16 cellular contexts compared by ENCODE assay signal in the genomic region with DNA sequence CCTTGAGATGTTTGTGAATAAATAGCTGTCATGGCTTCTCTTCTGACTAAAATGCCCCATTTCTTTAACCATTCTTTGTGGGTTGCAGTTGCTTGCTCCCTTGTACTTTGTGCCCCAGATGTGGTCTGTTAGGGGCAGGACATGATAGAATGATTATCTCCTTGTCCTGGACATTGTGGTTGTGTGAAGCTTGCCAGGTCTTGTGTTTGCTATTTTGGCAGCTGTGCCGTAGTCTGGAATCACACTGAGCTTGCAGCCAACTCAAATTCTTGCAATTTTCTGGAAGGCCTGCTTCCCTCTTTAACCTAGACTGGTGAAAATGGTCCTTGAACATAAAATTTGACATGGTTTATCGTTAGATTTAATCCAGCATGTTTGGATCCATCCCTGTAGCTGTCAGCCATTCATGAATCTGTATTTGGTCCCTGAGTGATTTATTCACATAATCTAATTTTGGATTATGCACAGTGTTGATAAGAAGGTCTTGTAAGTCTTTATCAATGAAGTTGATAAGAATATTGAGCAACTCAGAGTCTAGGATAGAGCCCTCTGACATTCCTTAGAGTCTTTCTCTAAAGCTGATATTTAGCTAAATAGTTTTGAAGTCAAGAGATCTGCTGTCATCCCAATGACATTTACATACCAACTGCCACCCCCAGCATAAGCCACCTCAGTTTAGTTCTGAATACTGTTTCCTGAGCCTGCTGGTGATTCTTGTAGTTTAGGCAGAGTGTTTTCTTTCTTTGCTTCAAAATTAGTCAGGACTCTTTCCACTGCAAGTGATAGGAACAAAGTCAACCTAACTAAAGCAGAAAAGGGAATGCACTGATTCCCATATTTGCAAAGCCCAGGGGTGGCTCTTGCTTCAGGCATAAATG. TPM values are rescaled to one million over a fixed set of nuclear protein-coding genes. Genes with fewer than 3 reads are reported as not detected.
DNase-seq lines count a peak whose midpoint lies in the region; ATAC-seq and TF ChIP-seq lines count a peak whose summit lies in the region.
"Had no signal": no experiment of that assay in that cellular context is flagged by ENCODE, and none has a peak within 500 bp of the region (broad histone marks: within the 10 kb centered on the region; RNA-seq: fewer than 3 reads in every experiment).

No MANE protein-coding gene starts in this region.

- no peak for TF ChIP-seq POLR2A in heart left ventricle (IDR thresholded peaks at IDR 0.05)

- DNase-seq in activated CD4-positive, alpha-beta memory T cell treated with anti-CD3 and anti-CD28 coated beads for 36 hours = peak; percentile 31
- DNase-seq in activated CD4-positive, alpha-beta memory T cell treated with anti-CD3 and anti-CD28 coated beads, Interleukin-2, amount 10 ng/mL, durations not matched to agents 7 days and 5 days = no peak
- DNase-seq in amniotic epithelial cell (ENCODE audit: low read depth) (peak; percentile 19), heart left ventricle (no peak), WERI-Rb-1 (no peak), CD14-positive monocyte (ENCODE audit: low spot score) (no peak)
- no peak for DNase-seq in stimulated activated effector memory CD8-positive, alpha-beta T cell treated with anti-CD3 and anti-CD28 coated beads, Interleukin-12 subunit alpha, Interleukin-12 subunit beta, amount 100 ng/mL, for 72 hours (ENCODE audit: low spot score in 2 of 2)
- DNase-seq: CD8-positive, alpha-beta memory T cell; KG1; NCI-H446; thyroid gland had no signal

- peaks cover 18% of the 10 kb centered on the region for H3K4me1 Mint-ChIP-seq in activated CD4-positive, alpha-beta memory T cell treated with anti-CD3 and anti-CD28 coated beads for 36 hours (ENCODE audit: low read depth)
- peaks cover 22% of the 10 kb centered on the region for H3K4me1 Mint-ChIP-seq in activated CD4-positive, alpha-beta memory T cell treated with anti-CD3 and anti-CD28 coated beads, Interleukin-2, amount 10 ng/mL, durations not matched to agents 7 days and 5 days
- peaks cover 20% of the 10 kb centered on the region for H3K4me1 Mint-ChIP-seq in stimulated activated effector memory CD8-positive, alpha-beta T cell treated with anti-CD3 and anti-CD28 coated beads, Interleukin-12 subunit alpha, Interleukin-12 subunit beta, amount 100 ng/mL, for 72 hours
- no peaks in the 10 kb centered on the region for H3K4me1 Mint-ChIP-seq in CD14-positive monocyte

- 42 to 47% (median 45%) methylated on average over 2 of the region's 2 CpGs for WGBS in heart left ventricle, 4 donors

- H3K27me3 ChIP-seq in heart left ventricle (peaks cover 0 to 26% (median 8%) of the 10 kb centered on the region in 9 donors), WERI-Rb-1 (ENCODE audit: insufficient read depth, low read depth, severe bottlenecking) (no peaks in the 10 kb centered on the region)
- H3K27me3 ChIP-seq: thyroid gland had no signal

- H3K36me3 ChIP-seq in heart left ventricle = no peaks in the 10 kb centered on the region
- H3K36me3 ChIP-seq in WERI-Rb-1 = no peaks in the 10 kb centered on the region
- H3K36me3 ChIP-seq: thyroid gland had no signal

- H3K4me3 ChIP-seq in heart left ventricle (no peak overlapping the region), WERI-Rb-1 (ENCODE audit: low read depth, low read length) (no peak overlapping the region)
- H3K4me3 ChIP-seq: A549, GM12878, thyroid gland had no signal

- TF ChIP-seq CTCF in heart left ventricle (IDR thresholded peaks at IDR 0.05) (no peak), WERI-Rb-1 (IDR thresholded peaks at IDR 0.05; ENCODE audit: low read depth, low read length) (no peak), CD14-positive monocyte (IDR thresholded peaks at IDR 0.05) (no peak)

- intact Hi-C loops in activated CD4-positive, alpha-beta memory T cell treated with anti-CD3 and anti-CD28 coated beads for 36 hours (cut with micrococcal nuclease) = loop anchor here (2.0 kb wide), 1 partner anchor 103 kb away; no protein-coding TSS in a partner anchor
- intact Hi-C loops in heart left ventricle (cut with DNase I) = loop anchor here in 3 of 10 donors (5.0 kb wide), 3 partner anchors 50 to 175 kb away; no protein-coding TSS in a partner anchor
- intact Hi-C loops in CD14-positive monocyte (cut with micrococcal nuclease) = no loop called here

- H3K27ac ChIP-seq in heart left ventricle = peak overlapping the region in 1 of 12 donors; percentile 0
- no peak overlapping the region for H3K27ac ChIP-seq in WERI-Rb-1
- H3K27ac ChIP-seq: A549, parathyroid adenoma, thyroid gland had no signal

- POLR2A ChIA-PET in activated CD4-positive, alpha-beta memory T cell treated with anti-CD3 and anti-CD28 coated beads for 36 hours (lab: Charles Lee) = no interaction called here
- POLR2A ChIA-PET in activated CD4-positive, alpha-beta memory T cell treated with anti-CD3 and anti-CD28 coated beads, Interleukin-2, amount 10 ng/mL, durations not matched to agents 7 days and 5 days (lab: Charles Lee) = interaction anchor here (0.8 to 1.4 kb wide), 2 partner anchors 8 to 9 kb away, joined by 3 to 4 read pairs; no protein-coding TSS in a partner anchor

- peaks cover 0 to 23% (median 12%) of the 10 kb centered on the region in 12 donors for H3K4me1 ChIP-seq in heart left ventricle
- H3K4me1 ChIP-seq: parathyroid adenoma, thyroid gland had no signal

- H3K27me3 Mint-ChIP-seq in activated CD4-positive, alpha-beta memory T cell treated with anti-CD3 and anti-CD28 coated beads for 36 hours = no peaks in the 10 kb centered on the region
- H3K27me3 Mint-ChIP-seq in activated CD4-positive, alpha-beta memory T cell treated with anti-CD3 and anti-CD28 coated beads, Interleukin-2, amount 10 ng/mL, durations not matched to agents 7 days and 5 days = peaks cover 6% of the 10 kb centered on the region
- H3K27me3 Mint-ChIP-seq in CD14-positive monocyte (ENCODE audit: low read depth in 3 of 3) = peaks cover 8 to 15% (median 10%) of the 10 kb centered on the region in 3 donors

- no peaks in the 10 kb centered on the region for H3K9me3 Mint-ChIP-seq in activated CD4-positive, alpha-beta memory T cell treated with anti-CD3 and anti-CD28 coated beads for 36 hours
- H3K9me3 Mint-ChIP-seq in activated CD4-positive, alpha-beta memory T cell treated with anti-CD3 and anti-CD28 coated beads, Interleukin-2, amount 10 ng/mL, durations not matched to agents 7 days and 5 days = no peaks in the 10 kb centered on the region
- H3K9me3 Mint-ChIP-seq in stimulated activated effector memory CD8-positive, alpha-beta T cell treated with anti-CD3 and anti-CD28 coated beads, Interleukin-12 subunit alpha, Interleukin-12 subunit beta, amount 100 ng/mL, for 72 hours = no peaks in the 10 kb centered on the region
- H3K9me3 Mint-ChIP-seq in CD14-positive monocyte = peaks cover 0 to 2% (median 0%) of the 10 kb centered on the region in 7 donors
- H3K9me3 Mint-ChIP-seq: CD8-positive, alpha-beta memory T cell had no signal

- peak overlapping the region; percentile 73 for H3K27ac Mint-ChIP-seq in activated CD4-positive, alpha-beta memory T cell treated with anti-CD3 and anti-CD28 coated beads for 36 hours
- H3K27ac Mint-ChIP-seq in activated CD4-positive, alpha-beta memory T cell treated with anti-CD3 and anti-CD28 coated beads, Interleukin-2, amount 10 ng/mL, durations not matched to agents 7 days and 5 days = no peak overlapping the region
- peak overlapping the region; percentile 18 for H3K27ac Mint-ChIP-seq in stimulated activated effector memory CD8-positive, alpha-beta T cell treated with anti-CD3 and anti-CD28 coated beads, Interleukin-12 subunit alpha, Interleukin-12 subunit beta, amount 100 ng/mL, for 72 hours
- no peak overlapping the region for H3K27ac Mint-ChIP-seq in CD14-positive monocyte
- H3K27ac Mint-ChIP-seq: activated naive CD8-positive, alpha-beta T cell had no signal

- ATAC-seq in heart left ventricle = peak; percentile 63 to 83 (median 76)
- ATAC-seq in stimulated activated effector memory CD8-positive, alpha-beta T cell treated with anti-CD3 and anti-CD28 coated beads, Interleukin-12 subunit alpha, Interleukin-12 subunit beta, amount 100 ng/mL, for 72 hours = peak; percentile 83
- ATAC-seq in GM18907 (IDR thresholded peaks at IDR 0.05; ENCODE audit: unreplicated experiment) = no peak
- ATAC-seq: A549, GM12878 had no signal

- H3K36me3 Mint-ChIP-seq in activated CD4-positive, alpha-beta memory T cell treated with anti-CD3 and anti-CD28 coated beads for 36 hours = no peaks in the 10 kb centered on the region
- H3K36me3 Mint-ChIP-seq in activated CD4-positive, alpha-beta memory T cell treated with anti-CD3 and anti-CD28 coated beads, Interleukin-2, amount 10 ng/mL, durations not matched to agents 7 days and 5 days (ENCODE audit: low read depth) = no peaks in the 10 kb centered on the region
- no peaks in the 10 kb centered on the region for H3K36me3 Mint-ChIP-seq in stimulated activated effector memory CD8-positive, alpha-beta T cell treated with anti-CD3 and anti-CD28 coated beads, Interleukin-12 subunit alpha, Interleukin-12 subunit beta, amount 100 ng/mL, for 72 hours
- no peaks in the 10 kb centered on the region for H3K36me3 Mint-ChIP-seq in CD14-positive monocyte
- H3K36me3 Mint-ChIP-seq: activated naive CD8-positive, alpha-beta T cell; CD8-positive, alpha-beta memory T cell had no signal

- CTCF ChIA-PET in activated CD4-positive, alpha-beta memory T cell treated with anti-CD3 and anti-CD28 coated beads for 36 hours (lab: Charles Lee) = interaction anchor here (0.6 to 7.2 kb wide), 7 partner anchors 9 to 200 kb away, joined by 3 to 45 read pairs (median 3); partner anchors contain the start of gene SPON1
- CTCF ChIA-PET in activated CD4-positive, alpha-beta memory T cell treated with anti-CD3 and anti-CD28 coated beads, Interleukin-2, amount 10 ng/mL, durations not matched to agents 7 days and 5 days (lab: Charles Lee) = interaction anchor here (1.3 to 1.6 kb wide), 2 partner anchors 16 to 266 kb away, joined by 3 to 4 read pairs; no protein-coding TSS in a partner anchor

- no peak overlapping the region for H3K4me3 Mint-ChIP-seq in activated CD4-positive, alpha-beta memory T cell treated with anti-CD3 and anti-CD28 coated beads for 36 hours
- no peak overlapping the region for H3K4me3 Mint-ChIP-seq in activated CD4-positive, alpha-beta memory T cell treated with anti-CD3 and anti-CD28 coated beads, Interleukin-2, amount 10 ng/mL, durations not matched to agents 7 days and 5 days
- peak overlapping the region; percentile 1 for H3K4me3 Mint-ChIP-seq in stimulated activated effector memory CD8-positive, alpha-beta T cell treated with anti-CD3 and anti-CD28 coated beads, Interleukin-12 subunit alpha, Interleukin-12 subunit beta, amount 100 ng/mL, for 72 hours
- H3K4me3 Mint-ChIP-seq in CD14-positive monocyte = no peak overlapping the region
- H3K4me3 Mint-ChIP-seq: activated naive CD8-positive, alpha-beta T cell; CD8-positive, alpha-beta memory T cell had no signal

- H3K9me3 ChIP-seq in heart left ventricle = no peaks in the 10 kb centered on the region
- H3K9me3 ChIP-seq in WERI-Rb-1 (ENCODE audit: severe bottlenecking) = no peaks in the 10 kb centered on the region
- H3K9me3 ChIP-seq: A549, thyroid gland had no signal

RNA-seq across cellular contexts. Expression of gene SPON1, which starts 9.7 kb away (rescaled TPM):
- under 1 TPM; 0.22 to 0.31 TPM for total RNA-seq in activated CD4-positive, alpha-beta memory T cell treated with anti-CD3 and anti-CD28 coated beads for 36 hours
- total RNA-seq in activated CD4-positive, alpha-beta memory T cell treated with anti-CD3 and anti-CD28 coated beads, Interleukin-2, amount 10 ng/mL, durations not matched to agents 7 days and 5 days = under 1 TPM; 0.45 to 0.68 TPM
- 10 to 100 TPM in 4 of 9 donors, 1 to 10 TPM in 5; 3.0 to 20.0 (median 6.8) TPM for total RNA-seq in heart left ventricle
- polyA plus RNA-seq in heart left ventricle (1 to 10 TPM; 1.6 to 9.5 TPM), CD14-positive monocyte (not detected)
- polyA plus RNA-seq: A549 had no signal

Comparison
In these comparisons a context has a peak if more than half of its experiments do, and no peak if none do; other contexts are left out.
1. DNase-seq: peak in activated CD4-positive, alpha-beta memory T cell treated with anti-CD3 and anti-CD28 coated beads for 36 hours (single experiment) and amniotic epithelial cell (single experiment); none in activated CD4-positive, alpha-beta memory T cell treated with anti-CD3 and anti-CD28 coated beads, Interleukin-2, amount 10 ng/mL, durations not matched to agents 7 days and 5 days (single experiment), heart left ventricle (0 of 5), stimulated activated effector memory CD8-positive, alpha-beta T cell treated with anti-CD3 and anti-CD28 coated beads, Interleukin-12 subunit alpha, Interleukin-12 subunit beta, amount 100 ng/mL, for 72 hours (0 of 2), WERI-Rb-1 (single experiment) and CD14-positive monocyte (single experiment).
2. H3K27ac Mint-ChIP-seq: peak in activated CD4-positive, alpha-beta memory T cell treated with anti-CD3 and anti-CD28 coated beads for 36 hours (single experiment) and stimulated activated effector memory CD8-positive, alpha-beta T cell treated with anti-CD3 and anti-CD28 coated beads, Interleukin-12 subunit alpha, Interleukin-12 subunit beta, amount 100 ng/mL, for 72 hours (single experiment); none in activated CD4-positive, alpha-beta memory T cell treated with anti-CD3 and anti-CD28 coated beads, Interleukin-2, amount 10 ng/mL, durations not matched to agents 7 days and 5 days (single experiment) and CD14-positive monocyte (0 of 7).